Comparison of ENCODE assay signal across 16 cellular contexts in the genomic region with DNA sequence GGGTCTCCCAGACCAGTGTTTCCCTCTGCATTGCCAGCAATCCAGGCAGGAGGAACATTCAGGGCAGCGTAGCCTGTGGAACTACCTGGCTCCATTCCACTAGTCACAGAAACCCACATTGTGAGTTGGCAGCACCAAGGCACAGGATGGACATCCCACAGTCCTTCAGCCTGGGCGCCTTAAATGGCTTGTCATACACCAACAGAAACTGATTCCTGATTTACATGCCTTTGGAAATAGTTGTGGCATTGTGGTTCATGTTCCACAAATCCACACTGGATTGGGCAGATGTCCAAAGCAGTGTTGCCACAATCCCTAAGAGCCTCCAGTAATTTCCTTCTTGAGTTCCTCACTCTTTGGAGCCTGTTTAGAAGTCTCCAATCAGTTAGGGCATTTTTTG.
DNase-seq lines count a peak whose midpoint lies in the region; ATAC-seq and TF ChIP-seq lines count a peak whose summit lies in the region.
"Had no signal": no experiment of that assay in that cellular context is flagged by ENCODE, and none has a peak within 500 bp of the region (broad histone marks: within the 10 kb centered on the region; RNA-seq: fewer than 3 reads in every experiment).

No MANE protein-coding gene starts in this region.

- no peaks in the 10 kb centered on the region for H3K36me3 ChIP-seq in heart left ventricle
- H3K36me3 ChIP-seq in right atrium auricular region, result no peaks in the 10 kb centered on the region
- no peaks in the 10 kb centered on the region for H3K36me3 ChIP-seq in brain microvascular endothelial cell (replicated peaks)
- H3K36me3 ChIP-seq in aorta (ENCODE audit: control insufficient read depth in 1 of 2, insufficient read depth in 2 of 2, low read length in 1 of 2), result no peaks in the 10 kb centered on the region

- TF ChIP-seq CTCF in heart left ventricle (IDR thresholded peaks at IDR 0.05) (no peak), right atrium auricular region (IDR thresholded peaks at IDR 0.05) (no peak), brain microvascular endothelial cell (IDR thresholded peaks at IDR 0.05; ENCODE audit: low read depth, low read length, missing control alignments) (no peak)

- no peak for TF ChIP-seq POLR2A in heart left ventricle (IDR thresholded peaks at IDR 0.05)

- intact Hi-C loops in heart left ventricle (cut with DNase I), result no loop called here
- intact Hi-C loops in aorta (cut with DNase I), result no loop called here

- H3K4me1 ChIP-seq in heart left ventricle, result peaks cover 0 to 48% (median 10%) of the 10 kb centered on the region in 12 donors
- H3K4me1 ChIP-seq in right atrium auricular region, result peaks cover 0 to 17% of the 10 kb centered on the region in 2 donors
- H3K4me1 ChIP-seq in aorta (ENCODE audit: control insufficient read depth in 1 of 2, insufficient read depth in 2 of 2, low read length in 2 of 2), result peaks cover 4% of the 10 kb centered on the region in 2 donors
- H3K4me1 ChIP-seq: A549 had no signal

- no peaks in the 10 kb centered on the region for H3K27me3 ChIP-seq in heart left ventricle
- H3K27me3 ChIP-seq in right atrium auricular region, result no peaks in the 10 kb centered on the region
- H3K27me3 ChIP-seq in brain microvascular endothelial cell (replicated peaks), result no peaks in the 10 kb centered on the region
- no peaks in the 10 kb centered on the region for H3K27me3 ChIP-seq in aorta (ENCODE audit: control insufficient read depth in 1 of 2, insufficient read depth in 2 of 2, low read length in 1 of 2)

- WGBS in heart left ventricle, 4 donors, result 65 to 81% (median 67%) methylated on average over 2 of the region's 2 CpGs
- WGBS in aorta, 2 donors, result 10 to 15% methylated on average over 2 of the region's 2 CpGs

- H3K4me3 ChIP-seq in heart left ventricle (no peak overlapping the region), right atrium auricular region (no peak overlapping the region), brain microvascular endothelial cell (ENCODE audit: low read depth, low read length) (no peak overlapping the region), aorta (ENCODE audit: low read length in 2 of 2) (no peak overlapping the region)
- H3K4me3 ChIP-seq: A549 had no signal

- peaks cover 0 to 5% of the 10 kb centered on the region in 2 donors for H3K27me3 Mint-ChIP-seq in stimulated activated naive B cell treated with anti-CD40 and anti-IgM and Interleukin-4, amounts not matched to agents 10 μg/mL and 1 μg/mL and 100 μg/mL, for 72 hours
- H3K27me3 Mint-ChIP-seq: activated CD4-positive, alpha-beta T cell treated with anti-CD3 and anti-CD28 coated beads, Interleukin-2, amount 10 ng/mL, durations not matched to agents 24 days and 14 days had no signal

- no peak overlapping the region for H3K4me3 Mint-ChIP-seq in stimulated activated naive B cell treated with anti-CD40 and anti-IgM and Interleukin-4, amounts not matched to agents 10 μg/mL and 1 μg/mL and 100 μg/mL, for 72 hours
- H3K4me3 Mint-ChIP-seq: activated CD4-positive, alpha-beta T cell treated with anti-CD3 and anti-CD28 coated beads, Interleukin-2, amount 10 ng/mL, durations not matched to agents 24 days and 14 days; T-cell had no signal

- in situ Hi-C loops in brain microvascular endothelial cell (cut with HindIII; ENCODE audit: low pct_ligation_motif_present, low sequenced_read_pairs), result loop anchor here (5.0 kb wide), 1 partner anchor 72 kb away; no protein-coding TSS in a partner anchor

- H3K27ac Mint-ChIP-seq in stimulated activated naive B cell treated with anti-CD40 and anti-IgM and Interleukin-4, amounts not matched to agents 10 μg/mL and 1 μg/mL and 100 μg/mL, for 72 hours, result no peak overlapping the region
- H3K27ac Mint-ChIP-seq: activated CD4-positive, alpha-beta T cell treated with anti-CD3 and anti-CD28 coated beads, Interleukin-2, amount 10 ng/mL, durations not matched to agents 24 days and 14 days; progenitor cell of endocrine pancreas; T-cell had no signal

- H3K27ac ChIP-seq in heart left ventricle, result peak overlapping the region in 1 of 12 donors; percentile 27
- no peak overlapping the region for H3K27ac ChIP-seq in right atrium auricular region
- no peak overlapping the region for H3K27ac ChIP-seq in brain microvascular endothelial cell
- H3K27ac ChIP-seq in aorta (ENCODE audit: low read depth in 1 of 2, low read length in 2 of 2), result peak overlapping the region; percentile 1 to 59
- H3K27ac ChIP-seq: A549 had no signal

- no peaks in the 10 kb centered on the region for H3K36me3 Mint-ChIP-seq in stimulated activated naive B cell treated with anti-CD40 and anti-IgM and Interleukin-4, amounts not matched to agents 10 μg/mL and 1 μg/mL and 100 μg/mL, for 72 hours
- H3K36me3 Mint-ChIP-seq: T-cell had no signal

- no peaks in the 10 kb centered on the region for H3K4me1 Mint-ChIP-seq in stimulated activated naive B cell treated with anti-CD40 and anti-IgM and Interleukin-4, amounts not matched to agents 10 μg/mL and 1 μg/mL and 100 μg/mL, for 72 hours
- H3K4me1 Mint-ChIP-seq: activated CD4-positive, alpha-beta T cell treated with anti-CD3 and anti-CD28 coated beads, Interleukin-2, amount 10 ng/mL, durations not matched to agents 24 days and 14 days; T-cell had no signal

- no peak for DNase-seq in heart left ventricle
- DNase-seq in right atrium auricular region (ENCODE audit: low spot score), result no peak
- peak; percentile 67 for DNase-seq in brain microvascular endothelial cell
- peak; percentile 28 for DNase-seq in hepatic stellate cell (ENCODE audit: low spot score)
- peak in 1 of 2 donors; percentile 47 for DNase-seq in aorta
- no peak for DNase-seq in stimulated activated naive B cell treated with anti-CD40 and anti-IgM and Interleukin-4, amounts not matched to agents 10 μg/mL and 1 μg/mL and 100 μg/mL, for 72 hours
- no peak for DNase-seq in ureter (ENCODE audit: low spot score)
- DNase-seq: activated CD4-positive, alpha-beta T cell treated with anti-CD3 and anti-CD28 coated beads, Interleukin-2, amount 10 ng/mL, durations not matched to agents 24 days and 14 days; activated effector memory CD4-positive, alpha-beta T cell treated with anti-CD3 and anti-CD28 coated beads, Interleukin-2, amount 50 U/mL, for 16 hours; DMS79; NCI-H146; NCI-H82; T-cell had no signal

- ATAC-seq in heart left ventricle (peak; percentile 28 to 42 (median 40)), aorta (ENCODE audit: low FRiP score) (no peak), GM21576 (IDR thresholded peaks at IDR 0.05; ENCODE audit: unreplicated experiment) (no peak)
- ATAC-seq in stimulated activated naive B cell treated with anti-CD40 and anti-IgM and Interleukin-4, amounts not matched to agents 10 μg/mL and 1 μg/mL and 100 μg/mL, for 72 hours (replicated peaks), result no peak
- ATAC-seq: A549, T-cell had no signal

- H3K9me3 Mint-ChIP-seq in stimulated activated naive B cell treated with anti-CD40 and anti-IgM and Interleukin-4, amounts not matched to agents 10 μg/mL and 1 μg/mL and 100 μg/mL, for 72 hours, result peaks cover 0 to 1% of the 10 kb centered on the region in 2 donors
- H3K9me3 Mint-ChIP-seq: activated CD4-positive, alpha-beta T cell treated with anti-CD3 and anti-CD28 coated beads, Interleukin-2, amount 10 ng/mL, durations not matched to agents 24 days and 14 days had no signal

- H3K9me3 ChIP-seq in heart left ventricle, result no peaks in the 10 kb centered on the region
- H3K9me3 ChIP-seq in right atrium auricular region, result no peaks in the 10 kb centered on the region
- H3K9me3 ChIP-seq in aorta (ENCODE audit: control insufficient read depth, low read length), result no peaks in the 10 kb centered on the region
- H3K9me3 ChIP-seq: A549 had no signal

Comparison
In these comparisons a context has a peak if more than half of its experiments do, and no peak if none do; other contexts are left out.
1. ATAC-seq: peak in heart left ventricle (4 of 4); none in aorta (single experiment), GM21576 (single experiment) and stimulated activated naive B cell treated with anti-CD40 and anti-IgM and Interleukin-4, amounts not matched to agents 10 μg/mL and 1 μg/mL and 100 μg/mL, for 72 hours (0 of 2).
2. DNase-seq: peak in brain microvascular endothelial cell (single experiment) and hepatic stellate cell (single experiment); none in heart left ventricle (0 of 5), right atrium auricular region (single experiment), stimulated activated naive B cell treated with anti-CD40 and anti-IgM and Interleukin-4, amounts not matched to agents 10 μg/mL and 1 μg/mL and 100 μg/mL, for 72 hours (single experiment) and ureter (single experiment).
3. H3K27ac ChIP-seq: peak in aorta (2 of 2); none in right atrium auricular region (0 of 2) and brain microvascular endothelial cell (single experiment).